In the genomic region with DNA sequence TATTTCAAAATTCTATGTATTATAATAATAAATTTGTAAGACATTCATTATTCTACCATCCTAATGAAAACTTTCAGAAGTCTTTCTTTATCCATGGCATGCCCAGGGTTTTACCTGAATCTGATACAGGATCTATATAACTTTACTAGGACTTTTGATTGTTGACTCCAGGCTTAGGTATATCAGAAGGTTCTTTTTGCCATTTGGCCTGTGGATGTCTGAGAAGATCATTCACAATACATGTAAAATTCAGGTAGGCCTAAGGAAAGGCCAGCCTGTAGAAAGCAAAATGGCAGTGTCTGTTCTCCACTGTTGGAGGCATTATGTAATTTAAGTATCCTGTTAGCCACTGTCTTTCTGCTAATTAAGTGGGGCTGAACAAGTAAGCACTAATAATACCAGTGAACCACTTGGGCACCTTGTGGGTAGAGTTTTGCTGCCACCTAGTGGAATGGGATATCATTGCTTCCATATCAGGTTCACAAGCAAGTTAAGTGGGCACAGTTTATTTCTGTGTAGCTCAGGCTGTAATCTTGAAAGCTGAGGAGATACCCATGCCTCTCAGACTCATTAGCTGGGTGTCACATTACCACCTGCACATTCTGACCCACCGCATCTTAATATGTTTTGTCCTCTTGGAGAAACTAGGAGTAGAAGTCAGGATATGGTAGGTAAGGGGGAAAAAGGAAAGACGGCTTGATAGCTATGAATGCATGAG, we compare ENCODE assay signal across 8 cellular contexts.
DNase-seq lines count a peak whose midpoint lies in the region; ATAC-seq and TF ChIP-seq lines count a peak whose summit lies in the region.

No MANE protein-coding gene starts in this region.

- no peaks in the 10 kb centered on the region for H3K9me3 ChIP-seq in esophagus muscularis mucosa

- no peak overlapping the region for H3K4me3 ChIP-seq in esophagus muscularis mucosa

- peak; percentile 90 to 95 (median 94) for TF ChIP-seq CTCF in esophagus muscularis mucosa (IDR thresholded peaks at IDR 0.05)

- H3K4me1 Mint-ChIP-seq in natural killer cell treated with Interleukin-12 subunit alpha and Interleukin-12 subunit beta and Interleukin-15 and Interleukin-18, amount 100 ng/mL, for 72 hours (ENCODE audit: low read depth in 2 of 2): peaks cover 6 to 7% of the 10 kb centered on the region in 2 donors
- peaks cover 18% of the 10 kb centered on the region for H3K4me1 Mint-ChIP-seq in stimulated activated naive CD8-positive, alpha-beta T cell treated with anti-CD3 and anti-CD28 coated beads, Interleukin-15, amount 100 ng/mL, for 72 hours

- peaks cover 0 to 37% (median 26%) of the 10 kb centered on the region in 4 donors for H3K36me3 ChIP-seq in esophagus muscularis mucosa

- H3K27ac ChIP-seq in esophagus muscularis mucosa (replicated peaks in 1 of 4): no peak overlapping the region

- DNase-seq in DMS 273 (lab: John Stamatoyannopoulos, UW; ENCODE audit: unreplicated experiment): peak; percentile 92
- peak; percentile 72 for DNase-seq in OCI-M1 (lab: John Stamatoyannopoulos, UW)
- DNase-seq in activated T-cell treated with anti-CD3 and anti-CD28 coated beads for 4 hours: peak; percentile 60
- DNase-seq in esophagus muscularis mucosa (ENCODE audit: extremely low spot score): no peak
- peak; percentile 72 for DNase-seq in natural killer cell treated with Interleukin-12 subunit alpha and Interleukin-12 subunit beta and Interleukin-15 and Interleukin-18, amount 100 ng/mL, for 72 hours (ENCODE audit: low spot score)
- peak; percentile 69 to 70 for DNase-seq in stimulated activated naive CD8-positive, alpha-beta T cell treated with anti-CD3 and anti-CD28 coated beads, Interleukin-15, amount 100 ng/mL, for 72 hours

- no peaks in the 10 kb centered on the region for H3K27me3 Mint-ChIP-seq in natural killer cell treated with Interleukin-12 subunit alpha and Interleukin-12 subunit beta and Interleukin-15 and Interleukin-18, amount 100 ng/mL, for 72 hours
- H3K27me3 Mint-ChIP-seq in stimulated activated naive CD8-positive, alpha-beta T cell treated with anti-CD3 and anti-CD28 coated beads, Interleukin-15, amount 100 ng/mL, for 72 hours: no peaks in the 10 kb centered on the region

- no peaks in the 10 kb centered on the region for H3K36me3 Mint-ChIP-seq in natural killer cell treated with Interleukin-12 subunit alpha and Interleukin-12 subunit beta and Interleukin-15 and Interleukin-18, amount 100 ng/mL, for 72 hours

- ATAC-seq in GM21515 (IDR thresholded peaks at IDR 0.05; ENCODE audit: unreplicated experiment): peak; percentile 65
- peak; percentile 74 to 78 for ATAC-seq in natural killer cell treated with Interleukin-12 subunit alpha and Interleukin-12 subunit beta and Interleukin-15 and Interleukin-18, amount 100 ng/mL, for 72 hours
- peak; percentile 86 for ATAC-seq in stimulated activated naive CD8-positive, alpha-beta T cell treated with anti-CD3 and anti-CD28 coated beads, Interleukin-15, amount 100 ng/mL, for 72 hours

- H3K9me3 Mint-ChIP-seq in natural killer cell treated with Interleukin-12 subunit alpha and Interleukin-12 subunit beta and Interleukin-15 and Interleukin-18, amount 100 ng/mL, for 72 hours: no peaks in the 10 kb centered on the region
- no peaks in the 10 kb centered on the region for H3K9me3 Mint-ChIP-seq in stimulated activated naive CD8-positive, alpha-beta T cell treated with anti-CD3 and anti-CD28 coated beads, Interleukin-15, amount 100 ng/mL, for 72 hours

- intact Hi-C loops in esophagus muscularis mucosa (cut with DNase I): loop anchor here (1.0 to 2.0 kb wide), 2 partner anchors 106 to 197 kb away; a partner anchor contains a TSS

- no peak overlapping the region for H3K4me3 Mint-ChIP-seq in natural killer cell treated with Interleukin-12 subunit alpha and Interleukin-12 subunit beta and Interleukin-15 and Interleukin-18, amount 100 ng/mL, for 72 hours
- no peak overlapping the region for H3K4me3 Mint-ChIP-seq in stimulated activated naive CD8-positive, alpha-beta T cell treated with anti-CD3 and anti-CD28 coated beads, Interleukin-15, amount 100 ng/mL, for 72 hours

- H3K27ac Mint-ChIP-seq in natural killer cell treated with Interleukin-12 subunit alpha and Interleukin-12 subunit beta and Interleukin-15 and Interleukin-18, amount 100 ng/mL, for 72 hours: peak overlapping the region in 1 of 2 donors; percentile 67
- no peak overlapping the region for H3K27ac Mint-ChIP-seq in stimulated activated naive CD8-positive, alpha-beta T cell treated with anti-CD3 and anti-CD28 coated beads, Interleukin-15, amount 100 ng/mL, for 72 hours

- no peak for TF ChIP-seq EP300 in Ishikawa (IDR thresholded peaks at IDR 0.05; ENCODE audit: borderline replicate concordance)
- no peak for TF ChIP-seq EP300 in esophagus muscularis mucosa (IDR thresholded peaks at IDR 0.05)

- H3K4me1 ChIP-seq in esophagus muscularis mucosa: peaks cover 0 to 16% (median 5%) of the 10 kb centered on the region in 4 donors

- TF ChIP-seq RAD21 in Ishikawa (IDR thresholded peaks at IDR 0.05; ENCODE audit: low read depth): peak; percentile 91

- WGBS in esophagus muscularis mucosa: 58% methylated on average over 2 of the region's 2 CpGs

- TF ChIP-seq POLR2A in esophagus muscularis mucosa (IDR thresholded peaks at IDR 0.05; ENCODE audit: low read depth): no peak

- H3K27me3 ChIP-seq in esophagus muscularis mucosa: no peaks in the 10 kb centered on the region

TF ChIP-seq in Ishikawa, 13 proteins besides CTCF, POLR2A, EP300 and RAD21:
- TF ChIP-seq CREB1 (IDR thresholded peaks at IDR 0.05; ENCODE audit: low read depth) (no peak), FOXM1 (IDR thresholded peaks at IDR 0.05; ENCODE audit: borderline replicate concordance, low read depth) (no peak), EGR1 (IDR thresholded peaks at IDR 0.05) (no peak), TCF12 (IDR thresholded peaks at IDR 0.05; ENCODE audit: low read depth) (no peak), NFIC (IDR thresholded peaks at IDR 0.05) (no peak)
- TF ChIP-seq, protein P1, sequence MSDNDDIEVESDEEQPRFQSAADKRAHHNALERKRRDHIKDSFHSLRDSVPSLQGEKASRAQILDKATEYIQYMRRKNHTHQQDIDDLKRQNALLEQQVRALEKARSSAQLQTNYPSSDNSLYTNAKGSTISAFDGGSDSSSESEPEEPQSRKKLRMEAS (IDR thresholded peaks at IDR 0.05): no peak
